In the genomic region with DNA sequence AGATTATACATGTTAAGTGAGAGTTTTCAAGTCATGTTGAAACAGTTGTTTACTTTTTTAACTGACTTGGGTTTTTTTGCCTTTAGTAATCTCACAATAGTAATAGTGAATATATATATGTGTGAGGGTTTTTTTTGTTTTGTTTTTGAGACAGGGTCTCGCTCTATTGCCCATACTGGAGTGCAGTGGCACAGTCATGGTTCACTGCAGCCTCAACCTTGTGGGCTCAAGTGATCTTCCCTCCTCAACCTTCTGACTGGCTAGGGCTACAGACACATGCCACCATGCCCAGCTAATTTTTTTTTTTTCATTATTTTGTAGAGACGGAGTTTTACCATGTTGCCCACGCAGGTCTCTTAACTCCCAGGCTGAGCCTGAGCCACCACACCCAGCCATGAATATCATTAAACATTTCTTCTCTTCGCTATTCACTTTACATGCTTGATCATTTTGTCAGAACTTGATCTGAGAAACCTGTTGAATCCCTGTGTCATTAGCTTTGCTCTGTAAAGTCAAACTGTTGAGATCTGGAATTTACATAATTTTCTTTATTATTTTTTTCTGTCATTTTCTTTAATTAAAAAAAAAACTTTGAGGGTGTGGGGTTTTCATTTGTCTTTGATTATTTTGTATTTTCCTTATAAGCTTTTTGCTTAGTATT, we compare ENCODE assay signal across 15 cellular contexts.
DNase-seq lines count a peak whose midpoint lies in the region; ATAC-seq, FAIRE-seq and TF ChIP-seq lines count a peak whose summit lies in the region.
"Had no signal": no experiment of that assay in that cellular context is flagged by ENCODE, and none has a peak within 500 bp of the region (broad histone marks: within the 10 kb centered on the region; RNA-seq: fewer than 3 reads in every experiment).

No MANE protein-coding gene starts in this region.

- no peak overlapping the region for H3K27ac Mint-ChIP-seq in activated B cell treated with CpG ODN at 0.5 μM for 24 hours
- H3K27ac Mint-ChIP-seq: natural killer cell had no signal

- no peaks in the 10 kb centered on the region for H3K27me3 Mint-ChIP-seq in activated B cell treated with CpG ODN at 0.5 μM for 24 hours

- DNase-seq in GM18507 (ENCODE audit: extremely low spot score, insufficient read length, low read depth) (no peak), activated B cell treated with CpG ODN at 0.5 μM for 24 hours (no peak), D341Med (ENCODE audit: low spot score) (no peak), NCI-H524 (lab: John Stamatoyannopoulos, UW) (no peak), Ammon's horn (ENCODE audit: low spot score) (no peak), posterior cingulate gyrus (no peak)
- DNase-seq: activated CD8-positive, alpha-beta memory T cell treated with anti-CD3 and anti-CD28 coated beads, Interleukin-2, amount 50 U/mL, for 48 hours; foreskin keratinocyte; kidney glomerular epithelial cell; natural killer cell; NCI-H1092 treated with DMSO at 0.1 percent for 48 hours; NCI-H524 treated with DMSO at 0.1 percent for 48 hours had no signal

- no peaks in the 10 kb centered on the region for H3K9me3 Mint-ChIP-seq in activated B cell treated with CpG ODN at 0.5 μM for 24 hours
- H3K9me3 Mint-ChIP-seq: natural killer cell had no signal

- H3K4me1 Mint-ChIP-seq in activated B cell treated with CpG ODN at 0.5 μM for 24 hours: peaks cover 31% of the 10 kb centered on the region
- H3K4me1 Mint-ChIP-seq: natural killer cell had no signal

- peak; percentile 76 for ATAC-seq in GM21423 (IDR thresholded peaks at IDR 0.05; ENCODE audit: unreplicated experiment)
- ATAC-seq in HG03060 (IDR thresholded peaks at IDR 0.05; ENCODE audit: low read depth, unreplicated experiment): peak; percentile 67
- ATAC-seq in activated B cell treated with CpG ODN at 0.5 μM for 24 hours (ENCODE audit: low read depth): peak; percentile 91
- ATAC-seq: foreskin keratinocyte, natural killer cell had no signal

- no peak for TF ChIP-seq CTCF in activated B cell treated with CpG ODN at 0.5 μM for 24 hours (IDR thresholded peaks at IDR 0.05)

- intact Hi-C loops in activated B cell treated with CpG ODN at 0.5 μM for 24 hours (cut with micrococcal nuclease) (no loop called here), posterior cingulate gyrus (cut with DNase I) (no loop called here)

- H3K4me3 Mint-ChIP-seq in activated B cell treated with CpG ODN at 0.5 μM for 24 hours: peak overlapping the region; percentile 13
- H3K4me3 Mint-ChIP-seq: natural killer cell had no signal

- POLR2A ChIA-PET in activated B cell treated with CpG ODN at 0.5 μM for 24 hours (lab: Charles Lee): interaction anchor here (0.7 kb wide), 1 partner anchor 52 kb away, joined by 3 read pairs; no protein-coding TSS in a partner anchor

- CTCF ChIA-PET in activated B cell treated with CpG ODN at 0.5 μM for 24 hours (lab: Charles Lee): no interaction called here

- H3K36me3 Mint-ChIP-seq in activated B cell treated with CpG ODN at 0.5 μM for 24 hours (ENCODE audit: low read depth): peaks cover 5% of the 10 kb centered on the region
- H3K36me3 Mint-ChIP-seq: natural killer cell had no signal

- FAIRE-seq in GM18507 (lab: Jason Lieb, UNC): peak; percentile 70
- FAIRE-seq: HTR-8/SVneo had no signal
